ENCODE assay signal across 10 cellular contexts in the genomic region with DNA sequence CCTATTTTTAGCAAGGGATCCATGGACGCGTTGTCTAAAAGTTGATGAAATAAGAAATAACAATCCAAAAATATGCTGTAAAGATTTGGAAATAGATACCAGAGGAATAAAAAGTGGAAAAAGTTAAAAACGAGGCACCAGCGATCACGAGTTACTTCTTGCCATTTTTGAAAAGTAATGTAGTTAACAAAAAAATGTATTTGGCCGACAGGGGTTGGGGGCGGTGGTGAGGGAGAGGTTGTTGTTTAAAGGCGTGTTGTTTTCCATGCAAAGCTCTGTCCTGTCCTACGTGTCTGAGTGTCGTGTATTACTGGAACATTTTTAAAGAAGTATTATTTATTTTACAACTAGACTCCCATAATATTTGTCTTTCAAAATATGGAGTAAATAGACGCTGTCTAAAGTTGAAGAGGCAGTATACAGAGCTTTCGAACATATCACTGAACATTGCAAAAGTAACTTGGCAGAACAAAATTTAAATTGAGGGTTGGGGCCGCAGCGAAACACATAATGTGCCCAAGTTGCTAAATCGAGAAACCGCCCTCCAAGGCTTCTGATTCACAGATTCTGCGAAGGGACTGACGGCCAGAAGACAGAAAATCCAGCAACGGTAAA. TPM values are rescaled to one million over a fixed set of nuclear protein-coding genes. Genes with fewer than 3 reads are reported as not detected.
DNase-seq lines count a peak whose midpoint lies in the region; ATAC-seq, FAIRE-seq and TF ChIP-seq lines count a peak whose summit lies in the region.
"Had no signal": no experiment of that assay in that cellular context is flagged by ENCODE, and none has a peak within 500 bp of the region (broad histone marks: within the 10 kb centered on the region; RNA-seq: fewer than 3 reads in every experiment).

No MANE protein-coding gene starts in this region.

- no peak overlapping the region for H3K4me3 ChIP-seq in CD8-positive, alpha-beta T cell (ENCODE audit: low read depth, low read length)
- H3K4me3 ChIP-seq in SK-N-SH (ENCODE audit: low read depth in 2 of 2, low read length in 1 of 2), result peak overlapping the region; percentile 64 to 81
- H3K4me3 ChIP-seq in fibroblast of mammary gland (ENCODE audit: control insufficient read depth, low read depth, low read length), result peak overlapping the region; percentile 67
- peak overlapping the region; percentile 55 to 80 (median 62) for H3K4me3 ChIP-seq in pancreas

- no peak for TF ChIP-seq CTCF in CD8-positive, alpha-beta T cell (IDR thresholded peaks at IDR 0.05)
- no peak for TF ChIP-seq CTCF in SK-N-SH (IDR thresholded peaks at IDR 0.05)
- no peak for TF ChIP-seq CTCF in fibroblast of mammary gland (conservative IDR thresholded peaks at IDR 0.05; ENCODE audit: control insufficient read depth, insufficient read depth, low read depth, low read length)
- TF ChIP-seq CTCF in pancreas (IDR thresholded peaks at IDR 0.05), result no peak

- no peak overlapping the region for H3K27ac ChIP-seq in CD8-positive, alpha-beta T cell (ENCODE audit: low read depth, low read length)
- H3K27ac ChIP-seq in SK-N-SH (ENCODE audit: low read depth in 2 of 2, low read length in 1 of 2) (peak overlapping the region; percentile 77 to 86), pancreas (peak overlapping the region in 3 of 4 donors; percentile 64 to 90 (median 83))

- CTCF ChIA-PET in CD8-positive, alpha-beta T cell (lab: Charles Lee), result no interaction called here
- CTCF ChIA-PET in SK-N-SH (lab: Yijun Ruan, JAX), result interaction anchor here (1.5 to 3.3 kb wide), 4 partner anchors 13 to 354 kb away, joined by 5 to 34 read pairs (median 16); partner anchors contain the start of genes MRPS12 and SARS2

- peaks cover 22% of the 10 kb centered on the region for H3F3A ChIP-seq in SK-N-SH (replicated peaks; ENCODE audit: insufficient read depth)

- no peaks in the 10 kb centered on the region for H3K9me3 Mint-ChIP-seq in CD8-positive, alpha-beta T cell

- intact Hi-C loops in CD8-positive, alpha-beta T cell (cut with DNase I, micrococcal nuclease), result no loop called here
- intact Hi-C loops in pancreas (cut with DNase I), result no loop called here

- H3K27ac Mint-ChIP-seq in CD8-positive, alpha-beta T cell, result no peak overlapping the region
- H3K27ac Mint-ChIP-seq: activated CD8-positive, alpha-beta memory T cell treated with anti-CD3 and anti-CD28 coated beads, Interleukin-2, amount 10 ng/mL, durations not matched to agents 7 days and 5 days; naive B cell had no signal

- H3K4me1 ChIP-seq in CD8-positive, alpha-beta T cell (ENCODE audit: insufficient read depth, low read length), result peaks cover 4% of the 10 kb centered on the region
- H3K4me1 ChIP-seq in SK-N-SH (ENCODE audit: control insufficient read depth in 1 of 2, insufficient read depth in 2 of 2, low read depth in 1 of 2, low read length in 1 of 2) (peaks cover 6 to 14% of the 10 kb centered on the region in 2 experiments), pancreas (peaks cover 4 to 21% (median 12%) of the 10 kb centered on the region in 3 donors)

- no peak for TF ChIP-seq RAD21 in SK-N-SH (IDR thresholded peaks at IDR 0.05; ENCODE audit: low read length)

- peaks cover 8% of the 10 kb centered on the region for H3K4me1 Mint-ChIP-seq in CD8-positive, alpha-beta T cell (ENCODE audit: low read depth)

- no peaks in the 10 kb centered on the region for H3K9me2 ChIP-seq in SK-N-SH

- no peak for FAIRE-seq in pancreas (lab: Jason Lieb, UNC)

- POLR2A ChIA-PET in CD8-positive, alpha-beta T cell (lab: Charles Lee), result no interaction called here
- POLR2A ChIA-PET in SK-N-SH (lab: Yijun Ruan, JAX), result no interaction called here

- peak overlapping the region; percentile 85 for H3K9ac ChIP-seq in SK-N-SH

- no peaks in the 10 kb centered on the region for H4K20me1 ChIP-seq in SK-N-SH (ENCODE audit: insufficient read depth)

- ATAC-seq in CD8-positive, alpha-beta T cell, result no peak
- ATAC-seq in pancreas, result no peak
- no peak for ATAC-seq in GM18867 (IDR thresholded peaks at IDR 0.05; ENCODE audit: unreplicated experiment)
- ATAC-seq in activated CD4-positive, CD25-positive, alpha-beta regulatory T cell treated with anti-CD3 and anti-CD28 coated beads, Interleukin-2, amount 50 U/mL, for 24 hours, result no peak
- ATAC-seq in HG03378 (IDR thresholded peaks at IDR 0.05; ENCODE audit: unreplicated experiment), result no peak
- ATAC-seq: activated CD8-positive, alpha-beta memory T cell treated with anti-CD3 and anti-CD28 coated beads, Interleukin-2, amount 10 ng/mL, durations not matched to agents 7 days and 5 days had no signal

- in situ Hi-C loops in G401 (cut with HindIII; ENCODE audit: low sequenced_read_pairs), result no loop called here

- DNase-seq in CD8-positive, alpha-beta T cell, result no peak
- DNase-seq in SK-N-SH, result peak; percentile 34
- DNase-seq in fibroblast of mammary gland (ENCODE audit: low read depth), result peak; percentile 25
- DNase-seq in pancreas, result no peak
- no peak for DNase-seq in G401 (ENCODE audit: low spot score)
- DNase-seq: activated CD8-positive, alpha-beta memory T cell treated with anti-CD3 and anti-CD28 coated beads, Interleukin-2, amount 10 ng/mL, durations not matched to agents 7 days and 5 days; naive B cell had no signal

- H3K36me3 Mint-ChIP-seq in CD8-positive, alpha-beta T cell, result no peaks in the 10 kb centered on the region

- TF ChIP-seq EP300 in SK-N-SH (IDR thresholded peaks at IDR 0.05; ENCODE audit: borderline replicate concordance in 1 of 2, low read depth in 1 of 2, low read length in 1 of 2), result no peak

- peak overlapping the region; percentile 79 for H2AFZ ChIP-seq in SK-N-SH (ENCODE audit: low read depth)

- H3K79me2 ChIP-seq in SK-N-SH (ENCODE audit: insufficient read depth), result peaks cover 51% of the 10 kb centered on the region

- H3K27me3 Mint-ChIP-seq in CD8-positive, alpha-beta T cell (ENCODE audit: low read depth), result peaks cover 31% of the 10 kb centered on the region

- peak overlapping the region; percentile 37 for H3K4me3 Mint-ChIP-seq in CD8-positive, alpha-beta T cell
- H3K4me3 Mint-ChIP-seq: activated CD8-positive, alpha-beta memory T cell treated with anti-CD3 and anti-CD28 coated beads, Interleukin-2, amount 10 ng/mL, durations not matched to agents 7 days and 5 days had no signal

- H3K4me2 ChIP-seq in SK-N-SH, result peak overlapping the region; percentile 97

- peaks cover 12% of the 10 kb centered on the region for H3K27me3 ChIP-seq in CD8-positive, alpha-beta T cell (ENCODE audit: insufficient read depth, low read length)
- H3K27me3 ChIP-seq in SK-N-SH (ENCODE audit: insufficient read depth) (no peaks in the 10 kb centered on the region), pancreas (no peaks in the 10 kb centered on the region)

- no peaks in the 10 kb centered on the region for H3K36me3 ChIP-seq in CD8-positive, alpha-beta T cell (ENCODE audit: insufficient read depth, low read length)
- H3K36me3 ChIP-seq in SK-N-SH (replicated peaks in 1 of 2; ENCODE audit: control insufficient read depth in 1 of 2, insufficient read depth in 2 of 2, low read length in 1 of 2), result peaks cover 0 to 12% of the 10 kb centered on the region in 2 experiments
- H3K36me3 ChIP-seq in pancreas, result no peaks in the 10 kb centered on the region

- no peaks in the 10 kb centered on the region for H3K9me3 ChIP-seq in CD8-positive, alpha-beta T cell (ENCODE audit: low read length)
- no peaks in the 10 kb centered on the region for H3K9me3 ChIP-seq in SK-N-SH
- H3K9me3 ChIP-seq in pancreas, result no peaks in the 10 kb centered on the region

- WGBS in SK-N-SH (ENCODE audit: low lambda C conversion rate), result 28% methylated on average over 19 of the region's 19 CpGs
- WGBS in pancreas, 2 donors, result 20 to 21% methylated on average over 19 of the region's 19 CpGs

TF ChIP-seq in SK-N-SH, 30 proteins besides CTCF, POLR2A, EP300 and RAD21 (continues in another document):
- TF ChIP-seq PBX3 (IDR thresholded peaks at IDR 0.05) (no peak), TAF1 (IDR thresholded peaks at IDR 0.05; ENCODE audit: borderline replicate concordance, low read depth, low read length) (no peak), CHD2 (IDR thresholded peaks at IDR 0.05; ENCODE audit: low read length, partially characterized antibody) (no peak)

RNA-seq across cellular contexts. Expression of gene FBXO17, which starts 0.8 kb away (rescaled TPM):
- not detected for total RNA-seq in CD8-positive, alpha-beta T cell
- polyA plus RNA-seq in SK-N-SH (2012; rRNA removed) (30.8 and 40.7 TPM in 2 replicates), pancreas (10 to 100 TPM; 11.8 to 13.8 TPM)
- polyA plus RNA-seq in SK-N-SH (2012; cell fraction: cytosol; rRNA removed), result 19.8 and 26.3 TPM in 2 replicates
- 82.4 and 84.3 TPM in 2 replicates for polyA plus RNA-seq in SK-N-SH (2012; cell fraction: nucleus; rRNA removed)
- total RNA-seq in pancreas, result 10 to 100 TPM in 1 of 6 donors, 1 to 10 TPM in 5; 5.8 to 10.1 (median 7.4) TPM
- 47.4 and 91.4 TPM in 2 replicates for total RNA-seq in G401 (2014; rRNA removed; shearing (Covaris generic))

RNA-seq across cellular contexts. Expression of gene MRPS12, which starts 44.0 kb away (rescaled TPM):
- total RNA-seq in CD8-positive, alpha-beta T cell, result 10 to 100 TPM; 14.4 to 15.7 TPM
- 55.7 and 59.6 TPM in 2 replicates for polyA plus RNA-seq in SK-N-SH (2012; rRNA removed)
- polyA plus RNA-seq in SK-N-SH (2012; cell fraction: cytosol; rRNA removed), result 27.9 and 43.4 TPM in 2 replicates
- polyA plus RNA-seq in SK-N-SH (2012; cell fraction: nucleus; rRNA removed), result 30.4 and 35.2 TPM in 2 replicates
- total RNA-seq in pancreas, result 10 to 100 TPM in 5 of 6 donors, 1 to 10 TPM in 1; 9.8 to 17.5 (median 14.0) TPM
- 10 to 100 TPM; 13.8 to 19.5 TPM for polyA plus RNA-seq in pancreas
- total RNA-seq in G401 (2014; rRNA removed; shearing (Covaris generic)), result 105 and 161 TPM in 2 replicates

RNA-seq across cellular contexts. Expression of gene SARS2, which starts 44.1 kb away (rescaled TPM):
- 10 to 100 TPM; 24.3 to 26.1 TPM for total RNA-seq in CD8-positive, alpha-beta T cell
- 36.5 and 39.8 TPM in 2 replicates for polyA plus RNA-seq in SK-N-SH (2012; rRNA removed)
- polyA plus RNA-seq in SK-N-SH (2012; cell fraction: cytosol; rRNA removed), result 6.7 and 12.2 TPM in 2 replicates
- 209 and 249 TPM in 2 replicates for polyA plus RNA-seq in SK-N-SH (2012; cell fraction: nucleus; rRNA removed)
- 10 to 100 TPM in 5 of 6 donors, 1 to 10 TPM in 1; 8.8 to 21.8 (median 14.0) TPM for total RNA-seq in pancreas
- polyA plus RNA-seq in pancreas, result 10 to 100 TPM; 73.2 to 80.6 TPM
- total RNA-seq in G401 (2014; rRNA removed; shearing (Covaris generic)), result 34.2 and 43.0 TPM in 2 replicates

RNA-seq across cellular contexts. Expression of gene FBXO27, which starts 57.6 kb away (rescaled TPM):
- total RNA-seq in CD8-positive, alpha-beta T cell, result not detected
- polyA plus RNA-seq in SK-N-SH (2012; rRNA removed), result 5.0 and 5.8 TPM in 2 replicates
- polyA plus RNA-seq in SK-N-SH (2012; cell fraction: cytosol; rRNA removed), result 4.3 and 4.5 TPM in 2 replicates
- polyA plus RNA-seq in SK-N-SH (2012; cell fraction: nucleus; rRNA removed), result 3.2 and 7.6 TPM in 2 replicates
- 1 to 10 TPM; 2.2 to 5.5 (median 4.3) TPM for total RNA-seq in pancreas
- 1 to 10 TPM; 1.0 to 2.6 TPM for polyA plus RNA-seq in pancreas
- 44.0 and 52.2 TPM in 2 replicates for total RNA-seq in G401 (2014; rRNA removed; shearing (Covaris generic))

Comparison
In these comparisons a context has a peak if more than half of its experiments do, and no peak if none do; other contexts are left out.
1. DNase-seq: peak in SK-N-SH (single experiment) and fibroblast of mammary gland (single experiment); none in CD8-positive, alpha-beta T cell (0 of 7), pancreas (0 of 6) and G401 (single experiment).
2. RNA of gene FBXO17, which starts 0.8 kb away (total RNA-seq): 47.4 to 91.4 TPM in G401 and 5.8 to 10.1 TPM in pancreas; not detected in CD8-positive, alpha-beta T cell; every median in the first group is over 4 times any median in the second.